ENCODE assay signal across 12 cellular contexts in the genomic region with DNA sequence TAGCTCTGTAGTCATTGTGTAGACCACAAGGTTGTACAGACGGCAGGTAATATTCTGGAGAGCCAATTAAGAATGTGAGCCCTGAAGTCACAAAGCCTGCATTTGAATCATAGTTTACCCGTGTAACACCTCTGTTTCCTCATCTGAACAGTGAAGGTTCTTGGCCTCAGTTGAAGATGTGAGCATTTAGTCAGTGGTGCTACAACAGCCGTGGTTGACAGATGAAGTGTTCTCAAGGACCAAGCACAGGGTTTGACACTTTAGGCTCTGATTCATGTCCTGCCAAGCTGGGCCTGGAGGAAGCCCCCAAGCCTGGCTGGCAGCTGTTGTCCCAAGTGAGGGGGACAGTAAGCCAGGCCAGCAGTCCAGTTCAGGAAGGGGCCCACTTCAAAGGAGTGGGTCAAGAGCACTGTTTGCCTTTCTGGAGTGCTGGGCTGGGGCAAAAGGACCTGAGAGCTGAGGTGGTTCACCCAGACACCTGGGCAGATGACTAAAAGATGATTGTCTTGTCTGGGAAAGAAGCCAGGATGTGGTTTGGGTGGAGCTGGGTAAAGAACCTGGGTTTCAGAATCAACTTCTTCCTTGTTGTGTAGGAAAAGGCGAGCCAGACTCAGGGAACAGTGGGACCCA. TPM values are rescaled to one million over a fixed set of nuclear protein-coding genes. Genes with fewer than 3 reads are reported as not detected.
A peak's percentile ranks its signal among the peaks of the same experiment; 100 is the strongest.
DNase-seq lines count a peak whose midpoint lies in the region; ATAC-seq, FAIRE-seq and TF ChIP-seq lines count a peak whose summit lies in the region.
"Had no signal": no experiment of that assay in that cellular context is flagged by ENCODE, and none has a peak within 500 bp of the region (broad histone marks: within the 10 kb centered on the region; RNA-seq: fewer than 3 reads in every experiment).

No MANE protein-coding gene starts in this region.

- H3K27me3 Mint-ChIP-seq in activated CD4-positive, alpha-beta T cell treated with anti-CD3 and anti-CD28 coated beads, Interleukin-2, amount 10 ng/mL, durations not matched to agents 24 days and 14 days = no peaks in the 10 kb centered on the region

- peak overlapping the region; percentile 26 for H3K4me3 Mint-ChIP-seq in activated CD4-positive, alpha-beta T cell treated with anti-CD3 and anti-CD28 coated beads, Interleukin-2, amount 10 ng/mL, durations not matched to agents 24 days and 14 days

- H3K4me1 ChIP-seq in uterus (no peaks in the 10 kb centered on the region), spleen (peaks cover 0 to 12% (median 0%) of the 10 kb centered on the region in 6 donors)

- no peaks in the 10 kb centered on the region for H3K9me3 ChIP-seq in uterus
- H3K9me3 ChIP-seq in spleen = no peaks in the 10 kb centered on the region
- H3K9me3 ChIP-seq: thyroid gland had no signal

- TF ChIP-seq POLR2A in uterus (IDR thresholded peaks at IDR 0.05) (no peak), GM12891 (IDR thresholded peaks at IDR 0.05; ENCODE audit: low read depth, low read length) (no peak), spleen (IDR thresholded peaks at IDR 0.05) (no peak)

- H3K4me1 Mint-ChIP-seq in activated CD4-positive, alpha-beta T cell treated with anti-CD3 and anti-CD28 coated beads, Interleukin-2, amount 10 ng/mL, durations not matched to agents 24 days and 14 days = peaks cover 35% of the 10 kb centered on the region

- no peaks in the 10 kb centered on the region for H3K9me3 Mint-ChIP-seq in activated CD4-positive, alpha-beta T cell treated with anti-CD3 and anti-CD28 coated beads, Interleukin-2, amount 10 ng/mL, durations not matched to agents 24 days and 14 days

- TF ChIP-seq CTCF in uterus (IDR thresholded peaks at IDR 0.05) (no peak), spleen (IDR thresholded peaks at IDR 0.05 in 8 of 11, conservative IDR thresholded peaks at IDR 0.05 in 3 of 11) (no peak)

- H3K4me3 ChIP-seq in uterus = no peak overlapping the region
- no peak overlapping the region for H3K4me3 ChIP-seq in spleen
- H3K4me3 ChIP-seq: thyroid gland had no signal

- DNase-seq in NCI-H510A treated with DMSO at 0.1 percent for 48 hours (lab: John Stamatoyannopoulos, UW) = peak; percentile 69
- no peak for DNase-seq in NCI-H510A (lab: John Stamatoyannopoulos, UW)
- peak; percentile 80 for DNase-seq in activated CD4-positive, alpha-beta T cell treated with anti-CD3 and anti-CD28 coated beads, Interleukin-2, amount 10 ng/mL, durations not matched to agents 24 days and 14 days
- peak; percentile 38 for DNase-seq in stimulated activated CD8-positive, alpha-beta memory T cell treated with anti-CD3 and anti-CD28 coated beads, Interleukin-4, amount 100 ng/mL, for 48 hours
- no peak for DNase-seq in uterus
- no peak for DNase-seq in GM12891 (ENCODE audit: insufficient read length, low spot score)
- DNase-seq in spleen = no peak
- DNase-seq: glutamatergic neuron, retina had no signal

- intact Hi-C loops in activated CD4-positive, alpha-beta T cell treated with anti-CD3 and anti-CD28 coated beads, Interleukin-2, amount 10 ng/mL, durations not matched to agents 24 days and 14 days (cut with micrococcal nuclease) = no loop called here
- intact Hi-C loops in uterus (cut with DNase I; ENCODE audit: low total_unique reads) (no loop called here), spleen (cut with DNase I; ENCODE audit: low total_unique reads) (no loop called here)

- 73 to 83% (median 79%) methylated on average over 4 of the region's 4 CpGs for WGBS in spleen, 5 donors

- peaks cover 26% of the 10 kb centered on the region for H3K36me3 Mint-ChIP-seq in activated CD4-positive, alpha-beta T cell treated with anti-CD3 and anti-CD28 coated beads, Interleukin-2, amount 10 ng/mL, durations not matched to agents 24 days and 14 days (ENCODE audit: low read depth)

- H3K27me3 ChIP-seq in uterus (no peaks in the 10 kb centered on the region), spleen (replicated peaks in 1 of 7) (no peaks in the 10 kb centered on the region)
- H3K27me3 ChIP-seq: thyroid gland had no signal

- H3K27ac Mint-ChIP-seq in activated CD4-positive, alpha-beta T cell treated with anti-CD3 and anti-CD28 coated beads, Interleukin-2, amount 10 ng/mL, durations not matched to agents 24 days and 14 days = peak overlapping the region; percentile 79

- H3K27ac ChIP-seq in uterus (no peak overlapping the region), spleen (peak overlapping the region in 3 of 8 donors; percentile 8 to 53 (median 8))

- ATAC-seq in esophagus mucosa = peak; percentile 90

- FAIRE-seq in GM12891 (lab: Jason Lieb, UNC) = no peak
- FAIRE-seq: A204.1 had no signal

- no peaks in the 10 kb centered on the region for H3K36me3 ChIP-seq in uterus
- H3K36me3 ChIP-seq in spleen = peaks cover 0 to 73% (median 10%) of the 10 kb centered on the region in 6 donors

TF ChIP-seq in GM12891, 5 proteins besides CTCF, POLR2A, EP300 and RAD21:
- TF ChIP-seq TAF1 (IDR thresholded peaks at IDR 0.05; ENCODE audit: low read depth, low read length) (no peak), POLR2AphosphoS5 (IDR thresholded peaks at IDR 0.05; ENCODE audit: low read depth, low read length) (no peak), PAX5 (IDR thresholded peaks at IDR 0.05; ENCODE audit: insufficient read depth, low read length, severe bottlenecking) (no peak), POU2F2 (IDR thresholded peaks at IDR 0.05; ENCODE audit: low read depth, low read length) (no peak), SPI1 (IDR thresholded peaks at IDR 0.05; ENCODE audit: low read depth, low read length) (no peak)

RNA-seq across cellular contexts. Expression of gene FAXDC2, which starts 20.7 kb away (rescaled TPM):
- total RNA-seq in activated CD4-positive, alpha-beta T cell treated with anti-CD3 and anti-CD28 coated beads, Interleukin-2, amount 10 ng/mL, durations not matched to agents 24 days and 14 days = not detected in 2 replicates
- total RNA-seq in esophagus mucosa = 2.9 TPM
- total RNA-seq in uterus = 100 to 1,000 TPM in 1 of 4 donors, 10 to 100 TPM in 3; 25.8 to 126 (median 29.1) TPM
- polyA plus RNA-seq in GM12891 (2012; ENCODE audit: low read depth, missing spikeins) = 0.76 TPM
- 10 to 100 TPM in 6 of 7 donors, 1 to 10 TPM in 1; 8.5 to 34.8 (median 25.0) TPM for total RNA-seq in spleen
- polyA plus RNA-seq in spleen = 1 to 10 TPM; 2.3 to 4.6 (median 2.8) TPM

RNA-seq across cellular contexts. Expression of gene CNOT8, which starts 28.7 kb away (rescaled TPM):
- 52.7 and 57.4 TPM in 2 replicates for total RNA-seq in activated CD4-positive, alpha-beta T cell treated with anti-CD3 and anti-CD28 coated beads, Interleukin-2, amount 10 ng/mL, durations not matched to agents 24 days and 14 days
- total RNA-seq in esophagus mucosa (25.7 TPM), uterus (10 to 100 TPM; 32.0 to 96.2 (median 54.2) TPM), spleen (10 to 100 TPM; 63.3 to 93.5 (median 69.6) TPM)
- 28.1 TPM for polyA plus RNA-seq in GM12891 (2012; ENCODE audit: low read depth, missing spikeins)
- polyA plus RNA-seq in spleen = 10 to 100 TPM; 46.3 to 60.0 (median 48.5) TPM

Comparison
In these comparisons a context has a peak if more than half of its experiments do, and no peak if none do; other contexts are left out.
1. DNase-seq: peak in NCI-H510A treated with DMSO at 0.1 percent for 48 hours (single experiment), activated CD4-positive, alpha-beta T cell treated with anti-CD3 and anti-CD28 coated beads, Interleukin-2, amount 10 ng/mL, durations not matched to agents 24 days and 14 days (single experiment) and stimulated activated CD8-positive, alpha-beta memory T cell treated with anti-CD3 and anti-CD28 coated beads, Interleukin-4, amount 100 ng/mL, for 48 hours (single experiment); none in NCI-H510A (single experiment), uterus (0 of 2), GM12891 (single experiment) and spleen (single experiment).